In the genomic region with DNA sequence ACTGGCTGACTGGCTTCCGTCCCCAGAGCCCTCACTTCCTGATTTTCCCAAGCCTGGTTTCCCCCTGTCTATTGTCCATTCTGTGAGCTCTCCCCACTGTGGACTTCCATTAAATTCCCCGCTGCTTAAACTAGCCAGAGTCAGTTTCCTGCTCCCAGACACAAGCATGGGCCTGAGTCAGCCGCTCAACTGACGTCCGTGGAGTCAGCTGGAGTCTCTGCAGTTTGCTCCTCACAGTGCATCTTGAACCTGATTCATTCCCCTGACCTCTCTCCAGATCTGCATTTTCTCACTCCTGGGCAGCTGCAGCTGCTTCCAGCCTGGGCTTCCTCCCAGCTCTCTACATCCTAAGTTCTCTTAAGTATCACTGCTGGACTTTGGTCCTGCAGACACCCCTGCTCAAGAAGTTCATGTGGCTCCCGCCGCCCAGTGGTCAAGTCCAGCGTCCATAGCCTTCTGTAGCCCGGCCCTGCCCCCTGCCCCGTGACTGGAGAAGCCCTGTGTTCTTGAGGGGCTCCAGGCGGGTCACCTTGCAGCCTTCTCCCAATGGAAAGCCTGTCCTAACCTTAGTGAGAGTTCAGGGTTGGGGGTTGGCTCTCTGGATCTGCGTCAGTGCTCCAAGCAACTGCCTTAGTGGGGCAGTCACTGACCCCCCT, we compare ENCODE assay signal across 1 cellular context.
TF ChIP-seq lines count a peak whose summit lies in the region.

No MANE protein-coding gene starts in this region.

TF ChIP-seq in WTC11, 78 proteins besides CTCF, POLR2A, EP300 and RAD21 (continued from another document):
- TF ChIP-seq HMGA2 (CRISPR knock-in tag; IDR thresholded peaks at IDR 0.05) (no peak), TEAD1 (CRISPR knock-in tag; IDR thresholded peaks at IDR 0.05) (no peak), NR2C2 (CRISPR knock-in tag; IDR thresholded peaks at IDR 0.05) (no peak)
- TF ChIP-seq, protein P1, sequence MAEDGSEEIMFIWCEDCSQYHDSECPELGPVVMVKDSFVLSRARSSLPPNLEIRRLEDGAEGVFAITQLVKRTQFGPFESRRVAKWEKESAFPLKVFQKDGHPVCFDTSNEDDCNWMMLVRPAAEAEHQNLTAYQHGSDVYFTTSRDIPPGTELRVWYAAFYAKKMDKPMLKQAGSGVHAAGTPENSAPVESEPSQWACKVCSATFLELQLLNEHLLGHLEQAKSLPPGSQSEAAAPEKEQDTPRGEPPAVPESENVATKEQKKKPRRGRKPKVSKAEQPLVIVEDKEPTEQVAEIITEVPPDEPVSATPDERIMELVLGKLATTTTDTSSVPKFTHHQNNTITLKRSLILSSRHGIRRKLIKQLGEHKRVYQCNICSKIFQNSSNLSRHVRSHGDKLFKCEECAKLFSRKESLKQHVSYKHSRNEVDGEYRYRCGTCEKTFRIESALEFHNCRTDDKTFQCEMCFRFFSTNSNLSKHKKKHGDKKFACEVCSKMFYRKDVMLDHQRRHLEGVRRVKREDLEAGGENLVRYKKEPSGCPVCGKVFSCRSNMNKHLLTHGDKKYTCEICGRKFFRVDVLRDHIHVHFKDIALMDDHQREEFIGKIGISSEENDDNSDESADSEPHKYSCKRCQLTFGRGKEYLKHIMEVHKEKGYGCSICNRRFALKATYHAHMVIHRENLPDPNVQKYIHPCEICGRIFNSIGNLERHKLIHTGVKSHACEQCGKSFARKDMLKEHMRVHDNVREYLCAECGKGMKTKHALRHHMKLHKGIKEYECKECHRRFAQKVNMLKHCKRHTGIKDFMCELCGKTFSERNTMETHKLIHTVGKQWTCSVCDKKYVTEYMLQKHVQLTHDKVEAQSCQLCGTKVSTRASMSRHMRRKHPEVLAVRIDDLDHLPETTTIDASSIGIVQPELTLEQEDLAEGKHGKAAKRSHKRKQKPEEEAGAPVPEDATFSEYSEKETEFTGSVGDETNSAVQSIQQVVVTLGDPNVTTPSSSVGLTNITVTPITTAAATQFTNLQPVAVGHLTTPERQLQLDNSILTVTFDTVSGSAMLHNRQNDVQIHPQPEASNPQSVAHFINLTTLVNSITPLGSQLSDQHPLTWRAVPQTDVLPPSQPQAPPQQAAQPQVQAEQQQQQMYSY (CRISPR knock-in tag; IDR thresholded peaks at IDR 0.05): no peak
